Comparison of ENCODE assay signal across 9 cellular contexts in the genomic region with DNA sequence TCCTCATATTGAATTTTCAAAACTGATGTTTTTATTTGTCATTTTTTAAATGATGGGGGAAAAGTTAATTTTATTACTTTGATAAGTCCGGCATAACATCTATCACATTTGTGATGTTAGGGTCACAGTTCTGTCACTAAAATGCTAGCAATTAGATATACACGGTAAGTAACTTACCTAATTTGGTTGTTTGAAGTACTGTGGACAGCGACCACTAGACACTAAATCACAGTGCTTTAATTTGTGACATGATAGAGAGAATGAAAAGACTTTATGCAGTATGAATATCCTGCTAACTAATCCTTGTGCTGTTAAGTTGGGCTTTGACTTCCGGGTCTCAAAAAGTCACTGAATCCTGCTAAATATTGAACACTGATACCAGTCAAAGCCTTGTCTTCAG.
"Had no signal": no experiment of that assay in that cellular context is flagged by ENCODE, and none has a peak within 500 bp of the region (broad histone marks: within the 10 kb centered on the region; RNA-seq: fewer than 3 reads in every experiment).

No MANE protein-coding gene starts in this region.

- H3K4me3 Mint-ChIP-seq: IgD-negative memory B cell had no signal

- H3K27me3 Mint-ChIP-seq: IgD-negative memory B cell had no signal

- H3K27ac Mint-ChIP-seq: IgD-negative memory B cell had no signal

- H3K4me3 ChIP-seq: HAP-1, K562 had no signal

- DNase-seq: GOT3, H7, Kasumi-1, KG1 had no signal

- FAIRE-seq: HepG2, K562 had no signal

- ATAC-seq: HepG2, K562 had no signal

- H3K4me1 Mint-ChIP-seq: IgD-negative memory B cell had no signal

- H3K36me3 Mint-ChIP-seq: IgD-negative memory B cell had no signal

- H3K36me3 ChIP-seq: HAP-1 had no signal

- H3K4me1 ChIP-seq: HAP-1 had no signal

- H3K27ac ChIP-seq: HL-60 had no signal
